Comparison of ENCODE assay signal across 11 cellular contexts in genomic region chr17:17180141-17180603, GRCh38. TPM values are rescaled to one million over a fixed set of nuclear protein-coding genes. Genes with fewer than 3 reads are reported as not detected.
A peak's percentile ranks its signal among the peaks of the same experiment; 100 is the strongest.
DNase-seq lines count a peak whose midpoint lies in the region; ATAC-seq and TF ChIP-seq lines count a peak whose summit lies in the region.
"Had no signal": no experiment of that assay in that cellular context is flagged by ENCODE, and none has a peak within 500 bp of the region (broad histone marks: within the 10 kb centered on the region; RNA-seq: fewer than 3 reads in every experiment).

No MANE protein-coding gene starts in this region.

- peak overlapping the region; percentile 84 to 95 (median 86) for H3K4me3 Mint-ChIP-seq in CD4-positive, alpha-beta memory T cell
- H3K4me3 Mint-ChIP-seq in T-helper 17 cell (peak overlapping the region; percentile 92), GM23338 (no peak overlapping the region)
- peak overlapping the region; percentile 84 for H3K4me3 Mint-ChIP-seq in natural killer cell treated with Interleukin-12 subunit alpha and Interleukin-12 subunit beta and Interleukin-15 and Interleukin-18, amount 100 ng/mL, for 72 hours

- H3K27ac Mint-ChIP-seq in CD4-positive, alpha-beta memory T cell = peak overlapping the region; percentile 96 to 98 (median 97)
- peak overlapping the region; percentile 100 for H3K27ac Mint-ChIP-seq in T-helper 17 cell
- H3K27ac Mint-ChIP-seq in natural killer cell treated with Interleukin-12 subunit alpha and Interleukin-12 subunit beta and Interleukin-15 and Interleukin-18, amount 100 ng/mL, for 72 hours = peak overlapping the region; percentile 83 to 94
- no peak overlapping the region for H3K27ac Mint-ChIP-seq in GM23338

- no peaks in the 10 kb centered on the region for H3K79me2 ChIP-seq in GM23338 (replicated peaks; ENCODE audit: insufficient read depth)

- TF ChIP-seq CTCF in GM23338 (conservative IDR thresholded peaks at IDR 0.05; ENCODE audit: low read depth in 2 of 2) (no peak), sigmoid colon (IDR thresholded peaks at IDR 0.05) (no peak)

- H3K27me3 ChIP-seq in CD4-positive, alpha-beta memory T cell (ENCODE audit: insufficient read depth, low read length) = no peaks in the 10 kb centered on the region
- no peaks in the 10 kb centered on the region for H3K27me3 ChIP-seq in GM23338 (ENCODE audit: insufficient read depth)
- no peaks in the 10 kb centered on the region for H3K27me3 ChIP-seq in sigmoid colon

- H3K9me3 ChIP-seq in CD4-positive, alpha-beta memory T cell (ENCODE audit: control insufficient read depth in 1 of 2, low read length in 2 of 2) = no peaks in the 10 kb centered on the region
- H3K9me3 ChIP-seq in T-helper 17 cell (ENCODE audit: control insufficient read depth, low read length, poor library complexity, severe bottlenecking) (no peaks in the 10 kb centered on the region), sigmoid colon (no peaks in the 10 kb centered on the region)

- peaks cover 0 to 4% (median 0%) of the 10 kb centered on the region in 8 donors for H3K9me3 Mint-ChIP-seq in CD4-positive, alpha-beta memory T cell
- no peaks in the 10 kb centered on the region for H3K9me3 Mint-ChIP-seq in natural killer cell treated with Interleukin-12 subunit alpha and Interleukin-12 subunit beta and Interleukin-15 and Interleukin-18, amount 100 ng/mL, for 72 hours
- no peaks in the 10 kb centered on the region for H3K9me3 Mint-ChIP-seq in GM23338

- H3K36me3 ChIP-seq in CD4-positive, alpha-beta memory T cell (ENCODE audit: insufficient read depth, low read length) = peaks cover 13% of the 10 kb centered on the region
- H3K36me3 ChIP-seq in GM23338 (ENCODE audit: insufficient read depth) (no peaks in the 10 kb centered on the region; the same call in 1 of the 2 replicates), sigmoid colon (peaks cover 48 to 99% (median 61%) of the 10 kb centered on the region in 4 donors)

- H3K4me2 ChIP-seq in GM23338 = no peak overlapping the region

- peaks cover 42 to 58% of the 10 kb centered on the region in 2 donors for H3K36me3 Mint-ChIP-seq in CD4-positive, alpha-beta memory T cell
- H3K36me3 Mint-ChIP-seq in T-helper 17 cell (ENCODE audit: low read depth) (peaks cover 10% of the 10 kb centered on the region), GM23338 (ENCODE audit: low read depth) (peaks cover 36% of the 10 kb centered on the region)
- H3K36me3 Mint-ChIP-seq in natural killer cell treated with Interleukin-12 subunit alpha and Interleukin-12 subunit beta and Interleukin-15 and Interleukin-18, amount 100 ng/mL, for 72 hours = peaks cover 12% of the 10 kb centered on the region

- H3K4me3 ChIP-seq in CD4-positive, alpha-beta memory T cell (ENCODE audit: low read length in 2 of 2) = peak overlapping the region; percentile 4 to 42
- H3K4me3 ChIP-seq in GM23338 (no peak overlapping the region), sigmoid colon (no peak overlapping the region)

- no peak for TF ChIP-seq POLR2A in sigmoid colon (IDR thresholded peaks at IDR 0.05)

- no peaks in the 10 kb centered on the region for H3K27me3 Mint-ChIP-seq in CD4-positive, alpha-beta memory T cell
- H3K27me3 Mint-ChIP-seq in T-helper 17 cell = no peaks in the 10 kb centered on the region
- H3K27me3 Mint-ChIP-seq in natural killer cell treated with Interleukin-12 subunit alpha and Interleukin-12 subunit beta and Interleukin-15 and Interleukin-18, amount 100 ng/mL, for 72 hours = no peaks in the 10 kb centered on the region
- H3K27me3 Mint-ChIP-seq in GM23338 (ENCODE audit: insufficient read depth, low read depth, poor library complexity) = no peaks in the 10 kb centered on the region

- 88 to 92% methylated on average over 9 of the region's 9 CpGs for WGBS in sigmoid colon, 2 donors

- no peaks in the 10 kb centered on the region for H3F3A ChIP-seq in GM23338 (replicated peaks; ENCODE audit: low read depth)

- H3K9me2 ChIP-seq in GM23338 (ENCODE audit: insufficient read depth) = no peaks in the 10 kb centered on the region

- no peak overlapping the region for H2AFZ ChIP-seq in GM23338

- POLR2A ChIA-PET in CD4-positive, alpha-beta memory T cell (lab: Charles Lee; ENCODE audit: partially characterized antibody) = interaction anchor here (0.7 to 11.4 kb wide), 14 partner anchors 9 to 139 kb away, joined by 3 to 131 read pairs (median 6); partner anchors contain the start of genes FLCN and PLD6

- H3K4me1 ChIP-seq in CD4-positive, alpha-beta memory T cell (ENCODE audit: insufficient read depth, low read length) = peaks cover 100% of the 10 kb centered on the region
- H3K4me1 ChIP-seq in GM23338 (ENCODE audit: insufficient read depth) (no peaks in the 10 kb centered on the region), sigmoid colon (no peaks in the 10 kb centered on the region)

- no peaks in the 10 kb centered on the region; the same call in 1 of the 2 replicates for H4K20me1 ChIP-seq in GM23338 (replicated peaks; ENCODE audit: insufficient read depth)

- intact Hi-C loops in CD4-positive, alpha-beta memory T cell (cut with micrococcal nuclease) = loop anchor here (5.0 kb wide), 1 partner anchor 102 kb away; the partner anchor contains the start of gene COPS3
- intact Hi-C loops in left colon (cut with DNase I, micrococcal nuclease) (no loop called here), sigmoid colon (cut with DNase I) (no loop called here)

- no peak for DNase-seq in CD4-positive, alpha-beta memory T cell
- DNase-seq in T-helper 17 cell (no peak), cerebellar nuclear complex (lab: John Stamatoyannopoulos, UW) (peak; percentile 65 to 83), left colon (no peak), GM23338 (ENCODE audit: low spot score) (no peak), sigmoid colon (no peak)
- no peak for DNase-seq in natural killer cell treated with Interleukin-12 subunit alpha and Interleukin-12 subunit beta and Interleukin-15 and Interleukin-18, amount 100 ng/mL, for 72 hours (ENCODE audit: low spot score)
- DNase-seq: Calu3; effector CD8-positive, alpha-beta T cell; RPMI8226 had no signal

- peaks cover 61 to 96% (median 85%) of the 10 kb centered on the region in 4 donors for H3K4me1 Mint-ChIP-seq in CD4-positive, alpha-beta memory T cell
- H3K4me1 Mint-ChIP-seq in T-helper 17 cell (peaks cover 64% of the 10 kb centered on the region), GM23338 (peaks cover 7% of the 10 kb centered on the region; the same call in 2 of the 3 replicates)
- peaks cover 20 to 43% of the 10 kb centered on the region in 2 donors for H3K4me1 Mint-ChIP-seq in natural killer cell treated with Interleukin-12 subunit alpha and Interleukin-12 subunit beta and Interleukin-15 and Interleukin-18, amount 100 ng/mL, for 72 hours (ENCODE audit: low read depth in 2 of 2)

- CTCF ChIA-PET in CD4-positive, alpha-beta memory T cell (lab: Charles Lee; ENCODE audit: partially characterized antibody) = interaction anchor here (1.5 to 2.7 kb wide), 2 partner anchors 21 to 38 kb away, joined by 3 to 9 read pairs; no protein-coding TSS in a partner anchor

- TF ChIP-seq EP300 in sigmoid colon (IDR thresholded peaks at IDR 0.05) = no peak

- H3K27ac ChIP-seq in CD4-positive, alpha-beta memory T cell (ENCODE audit: low read depth, low read length) = peak overlapping the region; percentile 71
- H3K27ac ChIP-seq in GM23338 (ENCODE audit: low read depth) (no peak overlapping the region), sigmoid colon (no peak overlapping the region)

- ATAC-seq in T-helper 17 cell (peak; percentile 11), left colon (no peak), HG03354 (IDR thresholded peaks at IDR 0.05; ENCODE audit: poor library complexity, severe bottlenecking, unreplicated experiment) (no peak), GM23338 (no peak)
- ATAC-seq in natural killer cell treated with Interleukin-12 subunit alpha and Interleukin-12 subunit beta and Interleukin-15 and Interleukin-18, amount 100 ng/mL, for 72 hours = no peak

TF ChIP-seq in GM23338, 12 proteins besides CTCF, POLR2A, EP300 and RAD21 (continues in another document):
- TF ChIP-seq JUNB (IDR thresholded peaks at IDR 0.05; ENCODE audit: unreplicated experiment) (no peak), POLR2AphosphoS5 (IDR thresholded peaks at IDR 0.05; ENCODE audit: low read depth) (no peak), NANOG (IDR thresholded peaks at IDR 0.05; ENCODE audit: borderline replicate concordance) (no peak), ZNF114 (CRISPR knock-in tag; IDR thresholded peaks at IDR 0.05) (no peak), ETS1 (IDR thresholded peaks at IDR 0.05) (no peak), STAT1 (IDR thresholded peaks at IDR 0.05; ENCODE audit: unreplicated experiment) (no peak), CREB1 (CRISPR knock-in tag; IDR thresholded peaks at IDR 0.05; ENCODE audit: low read depth) (no peak)

RNA-seq across cellular contexts. Expression of gene PLD6, which starts 26.0 kb away (rescaled TPM):
- total RNA-seq in CD4-positive, alpha-beta memory T cell = 10 to 100 TPM; 12.8 to 13.9 TPM
- polyA plus RNA-seq in CD4-positive, alpha-beta memory T cell = 10 to 100 TPM; 18.4 to 26.6 TPM
- total RNA-seq in T-helper 17 cell (10 to 100 TPM; 13.2 to 15.3 TPM), left colon (1 to 10 TPM in 1 of 2 donors, under 1 TPM in 1; 0.98 to 1.3 TPM), sigmoid colon (10 to 100 TPM in 2 of 4 donors, 1 to 10 TPM in 2; 7.7 to 15.3 (median 10.2) TPM)
- total RNA-seq in natural killer cell treated with Interleukin-12 subunit alpha and Interleukin-12 subunit beta and Interleukin-15 and Interleukin-18, amount 100 ng/mL, for 72 hours = 10 to 100 TPM in 1 of 2 donors, 1 to 10 TPM in 1; 3.4 to 18.2 TPM
- not detected in 2 replicates for total RNA-seq in GM23338 (2014; rRNA removed; shearing (Covaris generic))
- polyA plus RNA-seq in GM23338 (2016; fragmentation: Nextera tagmentation; extraction: Ambion mirVana) (0.16 TPM in 1 of 2 replicates, not detected in the other), sigmoid colon (1 to 10 TPM in 2 of 3 donors, not detected in 1; 1.2 to 2.8 TPM)

RNA-seq across cellular contexts. Expression of gene FLCN, which starts 56.8 kb away (rescaled TPM):
- 10 to 100 TPM; 94.4 to 95.0 TPM for total RNA-seq in CD4-positive, alpha-beta memory T cell
- polyA plus RNA-seq in CD4-positive, alpha-beta memory T cell = 1 to 10 TPM; 2.4 to 5.2 TPM
- total RNA-seq in T-helper 17 cell (10 to 100 TPM; 34.1 to 44.9 TPM), left colon (10 to 100 TPM; 46.9 to 50.1 TPM), sigmoid colon (100 to 1,000 TPM in 2 of 4 donors, 10 to 100 TPM in 2; 41.5 to 122 (median 78.7) TPM)
- total RNA-seq in natural killer cell treated with Interleukin-12 subunit alpha and Interleukin-12 subunit beta and Interleukin-15 and Interleukin-18, amount 100 ng/mL, for 72 hours = 10 to 100 TPM; 41.2 to 43.8 TPM
- total RNA-seq in GM23338 (2014; rRNA removed; shearing (Covaris generic)) = 35.9 and 36.6 TPM in 2 replicates
- polyA plus RNA-seq in GM23338 (2016; fragmentation: Nextera tagmentation; extraction: Ambion mirVana) (12.1 and 15.8 TPM in 2 replicates), sigmoid colon (10 to 100 TPM; 10.8 to 28.6 (median 13.4) TPM)

Comparison
In these comparisons a context has a peak if more than half of its experiments do, and no peak if none do; other contexts are left out.
1. DNase-seq: peak in cerebellar nuclear complex (2 of 2); none in CD4-positive, alpha-beta memory T cell (0 of 5), T-helper 17 cell (0 of 3), natural killer cell treated with Interleukin-12 subunit alpha and Interleukin-12 subunit beta and Interleukin-15 and Interleukin-18, amount 100 ng/mL, for 72 hours (single experiment), left colon (0 of 2), GM23338 (single experiment) and sigmoid colon (single experiment).
2. H3K4me3 ChIP-seq: peak in CD4-positive, alpha-beta memory T cell (2 of 2); none in GM23338 (single experiment) and sigmoid colon (0 of 4).